8 cellular contexts compared by ENCODE assay signal in the genomic region with DNA sequence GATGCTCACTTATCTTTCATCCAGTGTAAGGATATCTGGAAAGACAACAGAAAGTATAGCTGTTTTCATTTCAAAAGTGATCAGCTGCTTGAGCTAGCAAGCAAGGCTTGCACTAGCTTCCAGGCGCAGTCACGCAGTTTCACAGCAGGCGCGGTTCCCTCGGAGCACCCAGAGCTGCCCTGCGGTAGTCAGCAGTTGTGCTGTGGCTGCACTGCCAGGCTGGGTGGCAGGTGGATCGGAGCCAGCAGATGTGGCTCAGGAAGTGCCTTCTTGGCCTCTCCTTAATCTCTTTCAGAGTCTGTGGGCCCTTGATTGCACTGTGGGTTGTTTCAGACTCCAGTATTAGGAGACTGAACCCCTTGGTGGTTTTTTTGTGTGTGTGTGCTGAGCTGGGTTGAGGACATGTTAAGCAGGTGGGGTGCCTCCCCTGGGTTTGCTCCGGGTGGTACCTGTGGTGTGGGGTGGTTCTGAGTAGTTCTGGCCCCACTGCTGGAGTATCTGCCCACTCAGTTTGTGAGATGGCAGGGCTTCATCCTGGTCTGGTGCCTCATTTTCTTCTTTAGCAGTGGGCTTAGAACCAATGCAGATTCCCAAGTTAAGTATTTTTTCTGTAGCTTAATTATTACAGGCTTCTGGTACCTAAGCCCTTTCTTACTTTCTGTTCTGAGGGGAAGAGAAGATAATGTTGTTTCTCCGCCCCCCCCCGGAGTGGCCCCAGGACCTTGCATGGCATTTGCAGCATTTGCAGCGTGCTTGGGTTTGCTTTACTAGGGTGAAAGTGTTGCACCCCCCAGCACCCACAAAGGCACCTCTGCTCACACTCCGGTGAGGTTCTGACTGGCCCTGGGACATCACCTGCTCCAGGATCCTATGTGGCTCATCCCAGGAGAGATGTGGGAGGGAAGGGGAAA. TPM values are rescaled to one million over a fixed set of nuclear protein-coding genes. Genes with fewer than 3 reads are reported as not detected.
DNase-seq lines count a peak whose midpoint lies in the region; ATAC-seq and TF ChIP-seq lines count a peak whose summit lies in the region.

No MANE protein-coding gene starts in this region.

- peaks cover 98% of the 10 kb centered on the region for H3K79me2 ChIP-seq in GM23338 (replicated peaks; ENCODE audit: insufficient read depth)

- H3K27ac ChIP-seq in 22Rv1 (peak overlapping the region; percentile 30; the same call in 1 of the 2 replicates), GM23338 (ENCODE audit: low read depth) (peak overlapping the region; percentile 50; the same call in 1 of the 2 replicates), brain microvascular endothelial cell (no peak overlapping the region)

- no peaks in the 10 kb centered on the region; the same call in 1 of the 3 replicates for H3K36me3 Mint-ChIP-seq in GM23338 (ENCODE audit: low read depth)
- H3K36me3 Mint-ChIP-seq in T-helper 2 cell treated with Interferon-gamma antibody and Interleukin-4, amounts not matched to agents 5 μg/mL and 100 μg/mL, for 36 hours (ENCODE audit: low read depth), result peaks cover 22% of the 10 kb centered on the region

- ATAC-seq in GM23338 (no peak), HG02763 (IDR thresholded peaks at IDR 0.05; ENCODE audit: unreplicated experiment) (no peak)

- no peak overlapping the region for H2AFZ ChIP-seq in GM23338

- H3K4me1 Mint-ChIP-seq in GM23338, result peaks cover 58% of the 10 kb centered on the region
- peaks cover 53% of the 10 kb centered on the region for H3K4me1 Mint-ChIP-seq in T-helper 2 cell treated with Interferon-gamma antibody and Interleukin-4, amounts not matched to agents 5 μg/mL and 100 μg/mL, for 36 hours (ENCODE audit: low read depth)

- H3K4me2 ChIP-seq in GM23338, result no peak overlapping the region

- H3K4me3 Mint-ChIP-seq in GM23338, result no peak overlapping the region; the same call in 2 of the 3 replicates
- peak overlapping the region; percentile 61 for H3K4me3 Mint-ChIP-seq in T-helper 2 cell treated with Interferon-gamma antibody and Interleukin-4, amounts not matched to agents 5 μg/mL and 100 μg/mL, for 36 hours

- TF ChIP-seq CTCF in 22Rv1 (IDR thresholded peaks at IDR 0.05) (no peak), GM23338 (conservative IDR thresholded peaks at IDR 0.05; ENCODE audit: low read depth in 2 of 2) (no peak), brain microvascular endothelial cell (IDR thresholded peaks at IDR 0.05; ENCODE audit: low read depth, low read length, missing control alignments) (no peak)

- TF ChIP-seq POLR2A in erythroblast (IDR thresholded peaks at IDR 0.05; ENCODE audit: low read length), result no peak

- H3K9me2 ChIP-seq in GM23338 (ENCODE audit: insufficient read depth), result no peaks in the 10 kb centered on the region

- H3K27ac Mint-ChIP-seq in GM23338, result no peak overlapping the region
- peak overlapping the region; percentile 68 for H3K27ac Mint-ChIP-seq in T-helper 2 cell treated with Interferon-gamma antibody and Interleukin-4, amounts not matched to agents 5 μg/mL and 100 μg/mL, for 36 hours

- no peaks in the 10 kb centered on the region for H3K36me3 ChIP-seq in GM23338 (ENCODE audit: insufficient read depth)
- peaks cover 5% of the 10 kb centered on the region for H3K36me3 ChIP-seq in brain microvascular endothelial cell (replicated peaks)
- H3K36me3 ChIP-seq in H7 (replicated peaks; ENCODE audit: control insufficient read depth, insufficient read depth, low read length), result peaks cover under 1% of the 10 kb centered on the region; the same call in 1 of the 2 replicates

- no peaks in the 10 kb centered on the region for H3F3A ChIP-seq in GM23338 (replicated peaks; ENCODE audit: low read depth)

- H3K27me3 Mint-ChIP-seq in GM23338 (ENCODE audit: insufficient read depth, low read depth, poor library complexity), result no peaks in the 10 kb centered on the region
- H3K27me3 Mint-ChIP-seq in T-helper 2 cell treated with Interferon-gamma antibody and Interleukin-4, amounts not matched to agents 5 μg/mL and 100 μg/mL, for 36 hours (ENCODE audit: low read depth), result no peaks in the 10 kb centered on the region

- no peaks in the 10 kb centered on the region for H3K27me3 ChIP-seq in GM23338 (ENCODE audit: insufficient read depth)
- no peaks in the 10 kb centered on the region for H3K27me3 ChIP-seq in brain microvascular endothelial cell (replicated peaks)
- H3K27me3 ChIP-seq in H7 (ENCODE audit: control insufficient read depth, insufficient read depth, low read length), result no peaks in the 10 kb centered on the region

- H3K9me3 Mint-ChIP-seq in GM23338, result no peaks in the 10 kb centered on the region
- no peaks in the 10 kb centered on the region for H3K9me3 Mint-ChIP-seq in T-helper 2 cell treated with Interferon-gamma antibody and Interleukin-4, amounts not matched to agents 5 μg/mL and 100 μg/mL, for 36 hours

- H4K20me1 ChIP-seq in GM23338 (replicated peaks; ENCODE audit: insufficient read depth), result peaks cover 83% of the 10 kb centered on the region

- no peak overlapping the region for H3K4me3 ChIP-seq in GM23338
- H3K4me3 ChIP-seq in brain microvascular endothelial cell (ENCODE audit: low read depth, low read length), result no peak overlapping the region
- H3K4me3 ChIP-seq in H7 (ENCODE audit: insufficient read depth, low read depth, low read length), result no peak overlapping the region

- DNase-seq in GM23338 (ENCODE audit: low spot score), result no peak
- no peak for DNase-seq in T-helper 2 cell treated with Interferon-gamma antibody and Interleukin-4, amounts not matched to agents 5 μg/mL and 100 μg/mL, for 36 hours (ENCODE audit: low spot score)
- DNase-seq in erythroblast (lab: John Stamatoyannopoulos, UW), result peak; percentile 57 to 70
- DNase-seq in brain microvascular endothelial cell, result no peak
- DNase-seq in H7, result no peak
- DNase-seq in DMS 273 (lab: John Stamatoyannopoulos, UW; ENCODE audit: unreplicated experiment), result no peak

- in situ Hi-C loops in brain microvascular endothelial cell (cut with HindIII; ENCODE audit: low pct_ligation_motif_present, low sequenced_read_pairs), result loop anchor here (25.0 kb wide), 1 partner anchor 92 kb away; the partner anchor contains the start of genes NSUN2 and SRD5A1

- peaks cover 9% of the 10 kb centered on the region; the same call in 1 of the 2 replicates for H3K4me1 ChIP-seq in GM23338 (ENCODE audit: insufficient read depth)

TF ChIP-seq in GM23338, 12 proteins besides CTCF, POLR2A, EP300 and RAD21 (continues in another document):
- TF ChIP-seq EZH2 (IDR thresholded peaks at IDR 0.05; ENCODE audit: low read depth, unreplicated experiment) (no peak), NANOG (IDR thresholded peaks at IDR 0.05; ENCODE audit: borderline replicate concordance) (no peak), CREB1 (CRISPR knock-in tag; IDR thresholded peaks at IDR 0.05; ENCODE audit: low read depth) (no peak)

RNA-seq across cellular contexts. Expression of gene TENT4A, which starts 16.4 kb away (rescaled TPM):
- total RNA-seq in GM23338 (2014; rRNA removed; shearing (Covaris generic)), result 20.2 and 24.0 TPM in 2 replicates
- polyA plus RNA-seq in GM23338 (2016; fragmentation: Nextera tagmentation; extraction: Ambion mirVana), result 5.2 and 5.3 TPM in 2 replicates
- 10.2 and 12.7 TPM in 2 replicates for total RNA-seq in H7 (2014; rRNA removed; shearing (Covaris generic))

Comparison
In these comparisons a context has a peak if more than half of its experiments do, and no peak if none do; other contexts are left out.
1. DNase-seq: peak in erythroblast (2 of 2); none in GM23338 (single experiment), T-helper 2 cell treated with Interferon-gamma antibody and Interleukin-4, amounts not matched to agents 5 μg/mL and 100 μg/mL, for 36 hours (single experiment), brain microvascular endothelial cell (single experiment), H7 (single experiment) and DMS 273 (single experiment).